16 cellular contexts compared by ENCODE assay signal in genomic region chr18:52394602-52395001, GRCh38. TPM values are rescaled to one million over a fixed set of nuclear protein-coding genes. Genes with fewer than 3 reads are reported as not detected.
A peak's percentile ranks its signal among the peaks of the same experiment; 100 is the strongest.
DNase-seq lines count a peak whose midpoint lies in the region; ATAC-seq and TF ChIP-seq lines count a peak whose summit lies in the region.
"Had no signal": no experiment of that assay in that cellular context is flagged by ENCODE, and none has a peak within 500 bp of the region (broad histone marks: within the 10 kb centered on the region; RNA-seq: fewer than 3 reads in every experiment).

No MANE protein-coding gene starts in this region.

- no peak overlapping the region for H3K4me2 ChIP-seq in osteoblast (ENCODE audit: insufficient read depth, low read length)

- H2AFZ ChIP-seq in osteoblast (ENCODE audit: low read length): no peak overlapping the region

- H3K27ac ChIP-seq in substantia nigra (ENCODE audit: low read depth, low read length, poor library complexity, severe bottlenecking): peak overlapping the region; percentile 82
- H3K27ac ChIP-seq in osteoblast (ENCODE audit: low read depth, low read length): no peak overlapping the region
- H3K27ac ChIP-seq: 22Rv1, VCaP had no signal

- no peaks in the 10 kb centered on the region for H3K36me3 ChIP-seq in osteoblast (ENCODE audit: insufficient read depth, low read length)

- H3K79me2 ChIP-seq in osteoblast (ENCODE audit: insufficient read depth, low read length): no peaks in the 10 kb centered on the region

- no peak overlapping the region for H3K4me3 ChIP-seq in osteoblast (ENCODE audit: insufficient read depth, low read length)

- peaks cover 3% of the 10 kb centered on the region for H3K9me3 ChIP-seq in osteoblast (ENCODE audit: low read depth, low read length)

- H3K4me1 ChIP-seq in osteoblast (ENCODE audit: insufficient read depth, low read length): no peaks in the 10 kb centered on the region

- peak; percentile 49 for ATAC-seq in HG02678 (IDR thresholded peaks at IDR 0.05; ENCODE audit: unreplicated experiment)
- peak; percentile 45 for ATAC-seq in HG03521 (IDR thresholded peaks at IDR 0.05; ENCODE audit: unreplicated experiment)
- no peak for ATAC-seq in GM18519 (IDR thresholded peaks at IDR 0.05; ENCODE audit: low FRiP score, unreplicated experiment)
- ATAC-seq: CD8-positive, alpha-beta T cell had no signal

- peak; percentile 13 for DNase-seq in DMS53 (lab: John Stamatoyannopoulos, UW)
- DNase-seq in DMS53 treated with DMSO at 0.1 percent for 48 hours (lab: John Stamatoyannopoulos, UW; ENCODE audit: unreplicated experiment): no peak
- no peak for DNase-seq in substantia nigra (lab: John Stamatoyannopoulos, UW)
- no peak for DNase-seq in osteoblast (ENCODE audit: insufficient read length, low spot score, missing footprints)
- DNase-seq in stimulated activated CD4-positive, alpha-beta T cell treated with anti-CD3 and anti-CD28 coated beads, Interleukin-2, amount 100 ng/mL, for 48 hours: no peak
- DNase-seq: CD8-positive, alpha-beta T cell; dermis blood vessel endothelial cell; immature natural killer cell; KG1; NCI-H2029 treated with DMSO at 0.1 percent for 48 hours; stimulated activated CD4-positive, alpha-beta T cell treated with anti-CD3 and anti-CD28 coated beads, Interleukin-15, amount 100 ng/mL, for 24 hours had no signal

- no peaks in the 10 kb centered on the region for H3K27me3 ChIP-seq in osteoblast (ENCODE audit: insufficient read depth, low read length)

- H4K20me1 ChIP-seq in osteoblast (ENCODE audit: insufficient read depth, low read length): no peaks in the 10 kb centered on the region

- no peak for TF ChIP-seq CTCF in osteoblast (IDR thresholded peaks at IDR 0.05; ENCODE audit: extremely low read depth, low read depth, low read length)

RNA-seq across cellular contexts. Expression of gene DCC, which starts 54.6 kb away (rescaled TPM):
- under 0.01 TPM in 1 of 2 replicates, not detected in the other for total RNA-seq in osteoblast
- total RNA-seq: CD8-positive, alpha-beta T cell; dermis blood vessel endothelial cell had no signal
